27 cellular contexts compared by ENCODE assay signal in the genomic region with DNA sequence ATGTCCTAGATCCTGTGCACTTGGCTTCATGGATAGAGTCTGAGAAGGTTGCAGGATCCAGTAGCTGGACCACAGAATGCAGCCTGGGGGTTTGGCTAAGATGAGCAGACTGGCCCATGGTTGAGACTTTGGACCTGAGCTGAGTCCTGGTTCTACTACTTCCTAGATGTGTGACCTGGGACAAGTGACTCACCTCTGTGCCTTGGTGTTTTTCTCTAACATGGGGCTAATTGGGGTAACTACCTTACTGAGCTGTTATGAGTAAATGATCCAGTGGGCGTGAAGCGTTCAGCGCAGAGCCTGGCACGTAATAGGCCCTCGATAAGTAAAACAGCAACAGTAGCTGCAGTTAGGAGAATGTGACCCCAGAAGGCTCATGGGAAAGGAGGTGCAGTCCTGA. TPM values are rescaled to one million over a fixed set of nuclear protein-coding genes. Genes with fewer than 3 reads are reported as not detected.
"Had no signal": no experiment of that assay in that cellular context is flagged by ENCODE, and none has a peak within 500 bp of the region (broad histone marks: within the 10 kb centered on the region; RNA-seq: fewer than 3 reads in every experiment).

No MANE protein-coding gene starts in this region.

- H3K9me3 Mint-ChIP-seq: activated naive CD8-positive, alpha-beta T cell treated with anti-CD3 and anti-CD28 coated beads, Interleukin-2, amount 10 ng/mL, durations not matched to agents 7 days and 5 days; central memory CD8-positive, alpha-beta T cell; natural killer cell; neural progenitor cell had no signal

- H3K4me3 Mint-ChIP-seq: activated CD8-positive, alpha-beta memory T cell treated with anti-CD3 and anti-CD28 coated beads, Interleukin-2, amount 10 ng/mL, durations not matched to agents 7 days and 5 days; activated naive CD8-positive, alpha-beta T cell treated with anti-CD3 and anti-CD28 coated beads, Interleukin-2, amount 10 ng/mL, durations not matched to agents 7 days and 5 days; central memory CD8-positive, alpha-beta T cell; natural killer cell; neural progenitor cell; T-helper 17 cell had no signal

- H3K27me3 Mint-ChIP-seq: activated CD8-positive, alpha-beta memory T cell treated with anti-CD3 and anti-CD28 coated beads, Interleukin-2, amount 10 ng/mL, durations not matched to agents 7 days and 5 days; activated naive CD8-positive, alpha-beta T cell treated with anti-CD3 and anti-CD28 coated beads, Interleukin-2, amount 10 ng/mL, durations not matched to agents 7 days and 5 days; T-helper 17 cell had no signal

- DNase-seq: activated CD4-positive, alpha-beta T cell treated with anti-CD3 and anti-CD28 coated beads, Interleukin-2, amount 50 U/mL, for 48 hours; activated CD8-positive, alpha-beta memory T cell treated with anti-CD3 and anti-CD28 coated beads, Interleukin-2, amount 10 ng/mL, durations not matched to agents 7 days and 5 days; activated gamma-delta T cell treated with Interleukin-2 at 50 U/mL for 16 hours; activated naive CD8-positive, alpha-beta T cell treated with anti-CD3 and anti-CD28 coated beads, Interleukin-2, amount 10 ng/mL, durations not matched to agents 7 days and 5 days; amygdala; dermis blood vessel endothelial cell; effector CD4-positive, alpha-beta T cell; esophagus squamous epithelium; foreskin melanocyte; left lung; lower lobe of right lung; mesenchymal stem cell; natural killer cell; occipital lobe; psoas muscle; SJCRH30; stimulated activated CD4-positive, alpha-beta T cell treated with anti-CD3 and anti-CD28 coated beads, Interleukin-15, amount 100 ng/mL, for 24 hours; stimulated activated CD4-positive, alpha-beta T cell treated with anti-CD3 and anti-CD28 coated beads, Interleukin-2, amount 100 ng/mL, for 24 hours; stimulated activated naive CD4-positive, alpha-beta T cell; T-helper 17 cell; T1000; testis; transverse colon; WERI-Rb-1 had no signal

- H3K27ac Mint-ChIP-seq: activated CD8-positive, alpha-beta memory T cell treated with anti-CD3 and anti-CD28 coated beads, Interleukin-2, amount 10 ng/mL, durations not matched to agents 7 days and 5 days; activated naive CD8-positive, alpha-beta T cell treated with anti-CD3 and anti-CD28 coated beads, Interleukin-2, amount 10 ng/mL, durations not matched to agents 7 days and 5 days; natural killer cell; neural progenitor cell; T-helper 17 cell had no signal

- H3K4me1 Mint-ChIP-seq: activated CD8-positive, alpha-beta memory T cell treated with anti-CD3 and anti-CD28 coated beads, Interleukin-2, amount 10 ng/mL, durations not matched to agents 7 days and 5 days; central memory CD8-positive, alpha-beta T cell had no signal

- ATAC-seq: activated CD8-positive, alpha-beta memory T cell treated with anti-CD3 and anti-CD28 coated beads, Interleukin-2, amount 10 ng/mL, durations not matched to agents 7 days and 5 days; left lung; lower lobe of right lung; natural killer cell; psoas muscle; SK-N-SH treated with all-trans-retinoic acid at 6 μM for 48 hours; T-helper 17 cell had no signal

- H3K36me3 Mint-ChIP-seq: activated CD8-positive, alpha-beta memory T cell treated with anti-CD3 and anti-CD28 coated beads, Interleukin-2, amount 10 ng/mL, durations not matched to agents 7 days and 5 days; activated naive CD8-positive, alpha-beta T cell treated with anti-CD3 and anti-CD28 coated beads, Interleukin-2, amount 10 ng/mL, durations not matched to agents 7 days and 5 days; natural killer cell had no signal

RNA-seq across cellular contexts. Expression of gene SNX20, which starts 38.8 kb away (rescaled TPM):
- total RNA-seq: SJCRH30 had no signal

RNA-seq across cellular contexts. Expression of gene NOD2, which starts 51.1 kb away (rescaled TPM):
- total RNA-seq: SJCRH30 had no signal
